ENCODE assay signal across 1 cellular context in genomic region chr5:119318256-119318914, GRCh38.
TF ChIP-seq lines count a peak whose summit lies in the region.

No MANE protein-coding gene starts in this region.

TF ChIP-seq in K562, 482 proteins besides CTCF, POLR2A, EP300 and RAD21 (continued from another document and continues in another):
- TF ChIP-seq RREB1 (CRISPR knock-in tag; IDR thresholded peaks at IDR 0.05) (no peak), ZNF124 (CRISPR knock-in tag; IDR thresholded peaks at IDR 0.05) (no peak), HSF4 (CRISPR knock-in tag; IDR thresholded peaks at IDR 0.05; ENCODE audit: borderline replicate concordance) (no peak), VEZF1 (CRISPR knock-in tag; IDR thresholded peaks at IDR 0.05) (peak; percentile 71), LEF1 (IDR thresholded peaks at IDR 0.05) (no peak), HINFP (tag; conservative IDR thresholded peaks at IDR 0.05; ENCODE audit: low read depth) (no peak), HDAC8 (tag; IDR thresholded peaks at IDR 0.05) (no peak), ZNF316 (IDR thresholded peaks at IDR 0.05) (no peak), CBX8 (IDR thresholded peaks at IDR 0.05; ENCODE audit: borderline replicate concordance, extremely low read depth, low read depth, low read length, poor library complexity, severe bottlenecking) (no peak), NR2C1 (IDR thresholded peaks at IDR 0.05) (peak; percentile 11; the same call in 1 of the 2 replicates), NR2C1 (tag; IDR thresholded peaks at IDR 0.05) (0 out of 2 replicates have a peak, but pooled peaks have one; percentile 12), PTBP1 (IDR thresholded peaks at IDR 0.05; ENCODE audit: low read depth, low read length) (no peak), ZNF253 (CRISPR knock-in tag; conservative IDR thresholded peaks at IDR 0.05) (no peak), ETV5 (CRISPR knock-in tag; IDR thresholded peaks at IDR 0.05; ENCODE audit: low read depth) (0 out of 2 replicates have a peak, but pooled peaks have one; percentile 21), ZNF175 (CRISPR knock-in tag; IDR thresholded peaks at IDR 0.05; ENCODE audit: low read depth) (peak; percentile 68; the same call in 1 of the 2 replicates), DPF2 (IDR thresholded peaks at IDR 0.05) (0 out of 2 replicates have a peak, but pooled peaks have one; percentile 33), XRCC3 (IDR thresholded peaks at IDR 0.05) (no peak), ETS1 (conservative IDR thresholded peaks at IDR 0.05; ENCODE audit: control insufficient read depth, low read depth, low read length) (no peak), ZFX (CRISPR knock-in tag; IDR thresholded peaks at IDR 0.05) (no peak), ZBTB40 (IDR thresholded peaks at IDR 0.05) (no peak), ZBTB40 (CRISPR knock-in tag; IDR thresholded peaks at IDR 0.05) (no peak), ZNF384 (IDR thresholded peaks at IDR 0.05; ENCODE audit: low read depth, low read length) (peak; percentile 50; the same call in 1 of the 2 replicates), XRCC4 (IDR thresholded peaks at IDR 0.05; ENCODE audit: extremely low read depth, insufficient read depth, insufficient read length) (no peak), ARID1B (IDR thresholded peaks at IDR 0.05) (0 out of 2 replicates have a peak, but pooled peaks have one; percentile 16), DNMT1 (IDR thresholded peaks at IDR 0.05) (no peak), KDM1A (IDR thresholded peaks at IDR 0.05) (peak; percentile 15 to 29; a peak in 1 of 4 replicates), ZNF518B (CRISPR knock-in tag; IDR thresholded peaks at IDR 0.05) (no peak), ZNF263 (CRISPR knock-in tag; IDR thresholded peaks at IDR 0.05; ENCODE audit: borderline replicate concordance) (peak; percentile 70), SPI1 (IDR thresholded peaks at IDR 0.05; ENCODE audit: borderline replicate concordance, low read depth, low read length) (no peak), DMBX1 (CRISPR knock-in tag; IDR thresholded peaks at IDR 0.05; ENCODE audit: borderline replicate concordance) (0 out of 2 replicates have a peak, but pooled peaks have one; percentile 31), TBL1XR1 (IDR thresholded peaks at IDR 0.05; ENCODE audit: low read length in 2 of 2) (0 out of 4 replicates have a peak, but pooled peaks of 1 of the 2 experiments have one; percentile 16), NFIC (IDR thresholded peaks at IDR 0.05) (0 out of 2 replicates have a peak, but pooled peaks have one; percentile 2), MAFK (IDR thresholded peaks at IDR 0.05; ENCODE audit: low read length) (no peak), NCOR1 (IDR thresholded peaks at IDR 0.05) (peak; percentile 10; the same call in 1 of the 2 replicates), ETV6 (IDR thresholded peaks at IDR 0.05; ENCODE audit: borderline replicate concordance in 1 of 2, low read depth in 2 of 2, low read length in 1 of 2) (no peak), ETV6 (CRISPR knock-in tag; IDR thresholded peaks at IDR 0.05; ENCODE audit: borderline replicate concordance) (no peak), TFAM (CRISPR knock-in tag; conservative IDR thresholded peaks at IDR 0.05) (no peak), ETV1 (tag; conservative IDR thresholded peaks at IDR 0.05; ENCODE audit: low read depth) (no peak), BHLHE40 (IDR thresholded peaks at IDR 0.05; ENCODE audit: low read length) (peak; percentile 39; the same call in 1 of the 2 replicates), SRSF9 (IDR thresholded peaks at IDR 0.05; ENCODE audit: borderline replicate concordance, low read depth, low read length) (no peak)
